In the genomic region with DNA sequence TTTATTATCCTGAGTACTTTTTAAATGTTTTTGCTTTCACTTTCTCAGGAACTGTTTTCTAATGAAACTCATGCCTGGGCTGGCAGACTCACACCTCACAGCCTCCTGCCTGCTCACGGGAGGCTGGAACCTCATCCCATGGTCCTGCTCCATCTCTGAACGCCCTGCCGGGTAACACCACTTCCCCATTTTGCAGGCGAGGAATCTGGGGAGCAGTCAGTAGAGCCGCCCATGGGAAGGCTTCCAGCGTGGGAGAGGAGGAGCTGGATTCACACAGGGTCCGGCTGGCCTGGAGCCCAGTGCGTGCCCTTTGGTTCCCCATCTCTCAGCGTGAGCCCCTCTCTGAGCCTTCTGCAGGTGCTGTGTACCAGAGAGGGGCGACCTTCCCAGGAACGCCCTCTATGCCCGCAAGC, we compare ENCODE assay signal across 12 cellular contexts. TPM values are rescaled to one million over a fixed set of nuclear protein-coding genes. Genes with fewer than 3 reads are reported as not detected.
DNase-seq lines count a peak whose midpoint lies in the region; ATAC-seq and TF ChIP-seq lines count a peak whose summit lies in the region.
"Had no signal": no experiment of that assay in that cellular context is flagged by ENCODE, and none has a peak within 500 bp of the region (broad histone marks: within the 10 kb centered on the region; RNA-seq: fewer than 3 reads in every experiment).

No MANE protein-coding gene starts in this region.

- H4K5ac ChIP-seq in mesendoderm (ENCODE audit: low read length) = no peak overlapping the region

- H3K36me3 Mint-ChIP-seq in activated CD8-positive, alpha-beta memory T cell treated with anti-CD3 and anti-CD28 coated beads, Interleukin-2, amount 10 ng/mL, durations not matched to agents 7 days and 5 days = no peaks in the 10 kb centered on the region

- H3K56ac ChIP-seq in mesendoderm (ENCODE audit: low read length) = no peak overlapping the region

- no peaks in the 10 kb centered on the region for H3K79me2 ChIP-seq in mesendoderm (ENCODE audit: control insufficient read depth, insufficient read depth, low read length)

- no peak for TF ChIP-seq EP300 in transverse colon (IDR thresholded peaks at IDR 0.05; ENCODE audit: low read depth)

- intact Hi-C loops in transverse colon (cut with DNase I; ENCODE audit: low total_unique reads) = no loop called here

- H3K18ac ChIP-seq in mesendoderm (ENCODE audit: low read length) = no peak overlapping the region

- no peaks in the 10 kb centered on the region for H3K79me1 ChIP-seq in mesendoderm (ENCODE audit: low read length)

- no peak for TF ChIP-seq CTCF in transverse colon (IDR thresholded peaks at IDR 0.05)

- H3K9me3 ChIP-seq in duodenal mucosa (ENCODE audit: control insufficient read depth in 1 of 2, low read length in 2 of 2) (no peaks in the 10 kb centered on the region), muscle layer of colon (ENCODE audit: low read length) (no peaks in the 10 kb centered on the region), transverse colon (no peaks in the 10 kb centered on the region)

- no peak overlapping the region for H3K23ac ChIP-seq in mesendoderm (ENCODE audit: low read length)

- no peaks in the 10 kb centered on the region for H3K27me3 Mint-ChIP-seq in activated CD8-positive, alpha-beta memory T cell treated with anti-CD3 and anti-CD28 coated beads, Interleukin-2, amount 10 ng/mL, durations not matched to agents 7 days and 5 days

- H3K4me1 ChIP-seq in duodenal mucosa (ENCODE audit: control insufficient read depth in 1 of 2, insufficient read depth in 2 of 2, low read length in 2 of 2) (peaks cover 21 to 32% of the 10 kb centered on the region in 2 donors), muscle layer of colon (ENCODE audit: insufficient read depth, low read length) (peaks cover 51% of the 10 kb centered on the region), transverse colon (peaks cover 0 to 42% (median 24%) of the 10 kb centered on the region in 4 donors), mesendoderm (ENCODE audit: control insufficient read depth, low read depth, low read length) (no peaks in the 10 kb centered on the region)

- 44% methylated on average over 12 of the region's 12 CpGs; no CpG with 5 or more reads in 1 of the 2 donors for WGBS in transverse colon (ENCODE audit: low coverage in 1 of 2), 2 donors
- WGBS in mesendoderm (ENCODE audit: extremely low coverage, insufficient coverage, low lambda C conversion rate) = no CpG with 5 or more reads among the region's 12 CpGs

- no peak overlapping the region for H2BK5ac ChIP-seq in mesendoderm (ENCODE audit: low read length)

- in situ Hi-C loops in transverse colon (cut with MboI; ENCODE audit: low pct_ligation_motif_present in 1 of 4, low pct_unique_long_range_greater_than_20kb in 1 of 4, low sequenced_read_pairs in 3 of 4) = no loop called here

- H3K36me3 ChIP-seq in duodenal mucosa (ENCODE audit: control insufficient read depth in 1 of 2, insufficient read depth in 2 of 2, low read length in 2 of 2) (no peaks in the 10 kb centered on the region), muscle layer of colon (ENCODE audit: insufficient read depth, low read length) (no peaks in the 10 kb centered on the region), transverse colon (no peaks in the 10 kb centered on the region), mesendoderm (ENCODE audit: control insufficient read depth, insufficient read depth, low read length) (no peaks in the 10 kb centered on the region)

- H3K4me2 ChIP-seq in mesendoderm (ENCODE audit: low read length) = no peak overlapping the region

- peak overlapping the region; percentile 68 for H3K27ac Mint-ChIP-seq in activated CD8-positive, alpha-beta memory T cell treated with anti-CD3 and anti-CD28 coated beads, Interleukin-2, amount 10 ng/mL, durations not matched to agents 7 days and 5 days

- DNase-seq in activated CD8-positive, alpha-beta memory T cell treated with anti-CD3 and anti-CD28 coated beads, Interleukin-2, amount 10 ng/mL, durations not matched to agents 7 days and 5 days = no peak
- DNase-seq in activated CD8-positive, alpha-beta memory T cell treated with anti-CD3 and anti-CD28 coated beads, Interleukin-2, amount 50 U/mL, for 48 hours = no peak
- DNase-seq in transverse colon (no peak), mesendoderm (no peak), cortex of kidney (lab: John Stamatoyannopoulos, UW) (no peak), HEK293T (ENCODE audit: extremely low spot score) (no peak)
- DNase-seq: activated CD8-positive, alpha-beta memory T cell treated with anti-CD3 and anti-CD28 coated beads for 24 hours; left colon; NCI-H1436 treated with DMSO at 0.1 percent for 48 hours had no signal

- no peak for TF ChIP-seq POLR2A in transverse colon (IDR thresholded peaks at IDR 0.05)

- H2AK5ac ChIP-seq in mesendoderm (ENCODE audit: low read length) = no peak overlapping the region

- H4K8ac ChIP-seq in mesendoderm (ENCODE audit: low read depth, low read length) = no peak overlapping the region

- no peaks in the 10 kb centered on the region for H3K27me3 ChIP-seq in duodenal mucosa (ENCODE audit: control insufficient read depth in 1 of 2, insufficient read depth in 2 of 2, low read length in 2 of 2)
- peaks cover 0 to 4% of the 10 kb centered on the region in 2 donors for H3K27me3 ChIP-seq in muscle layer of colon (ENCODE audit: control insufficient read depth in 1 of 2, insufficient read depth in 2 of 2, low read length in 2 of 2)
- H3K27me3 ChIP-seq in transverse colon = no peaks in the 10 kb centered on the region
- no peaks in the 10 kb centered on the region for H3K27me3 ChIP-seq in mesendoderm (ENCODE audit: insufficient read depth, low read length, poor library complexity)

- H3K27ac ChIP-seq in duodenal mucosa (ENCODE audit: low read depth, low read length) (no peak overlapping the region), muscle layer of colon (ENCODE audit: low read depth, low read length) (peak overlapping the region; percentile 61), transverse colon (peak overlapping the region in 3 of 4 donors; percentile 19 to 39 (median 36)), mesendoderm (ENCODE audit: low read depth, low read length) (no peak overlapping the region)

- H3K4me3 ChIP-seq in duodenal mucosa (ENCODE audit: low read depth in 1 of 2, low read length in 2 of 2) = peak overlapping the region; percentile 17 to 26
- peak overlapping the region; percentile 22 to 39 for H3K4me3 ChIP-seq in muscle layer of colon (ENCODE audit: low read depth in 1 of 2, low read length in 2 of 2)
- peak overlapping the region in 1 of 4 donors; percentile 14 for H3K4me3 ChIP-seq in transverse colon
- no peak overlapping the region for H3K4me3 ChIP-seq in mesendoderm (ENCODE audit: low read length)
- H3K4me3 ChIP-seq: skin epidermis had no signal

- H3K4ac ChIP-seq in mesendoderm (ENCODE audit: low read depth, low read length) = no peak overlapping the region

- no peak overlapping the region for H2BK15ac ChIP-seq in mesendoderm (replicated peaks; ENCODE audit: low read depth)

- CTCF ChIA-PET in activated CD8-positive, alpha-beta memory T cell treated with anti-CD3 and anti-CD28 coated beads, Interleukin-2, amount 10 ng/mL, durations not matched to agents 7 days and 5 days (lab: Charles Lee) = interaction anchor here (1.5 to 5.7 kb wide), 4 partner anchors 16 to 96 kb away, joined by 3 to 33 read pairs (median 8); no protein-coding TSS in a partner anchor
- CTCF ChIA-PET in HEK293T (lab: Yijun Ruan, JAX) = no interaction called here

- H3K4me1 Mint-ChIP-seq in activated CD8-positive, alpha-beta memory T cell treated with anti-CD3 and anti-CD28 coated beads, Interleukin-2, amount 10 ng/mL, durations not matched to agents 7 days and 5 days = peaks cover 17% of the 10 kb centered on the region

- POLR2A ChIA-PET in HEK293T (lab: Yijun Ruan, JAX) = no interaction called here

- peak overlapping the region in 1 of 2 donors; percentile 23 for H3K9ac ChIP-seq in duodenal mucosa (ENCODE audit: low read depth in 1 of 2, low read length in 2 of 2)
- H3K9ac ChIP-seq in muscle layer of colon (ENCODE audit: low read length) = peak overlapping the region; percentile 2
- no peak overlapping the region for H3K9ac ChIP-seq in mesendoderm (ENCODE audit: low read length)

- no peak overlapping the region for H2BK120ac ChIP-seq in mesendoderm (ENCODE audit: low read depth, low read length)

- no peak for ATAC-seq in activated CD8-positive, alpha-beta memory T cell treated with anti-CD3 and anti-CD28 coated beads, Interleukin-2, amount 10 ng/mL, durations not matched to agents 7 days and 5 days

- H3K4me3 Mint-ChIP-seq in activated CD8-positive, alpha-beta memory T cell treated with anti-CD3 and anti-CD28 coated beads, Interleukin-2, amount 10 ng/mL, durations not matched to agents 7 days and 5 days = no peak overlapping the region

- H3K9me3 Mint-ChIP-seq in activated CD8-positive, alpha-beta memory T cell treated with anti-CD3 and anti-CD28 coated beads, Interleukin-2, amount 10 ng/mL, durations not matched to agents 7 days and 5 days (ENCODE audit: low read depth) = no peaks in the 10 kb centered on the region

TF ChIP-seq in HEK293T, 16 proteins besides CTCF, POLR2A, EP300 and RAD21 (continues in another document):
- TF ChIP-seq HDGF (IDR thresholded peaks at IDR 0.05; ENCODE audit: borderline replicate concordance) (no peak), TARDBP (IDR thresholded peaks at IDR 0.05) (no peak), L3MBTL2 (conservative IDR thresholded peaks at IDR 0.05) (no peak), LEF1 (IDR thresholded peaks at IDR 0.05; ENCODE audit: borderline replicate concordance) (no peak), SP1 (IDR thresholded peaks at IDR 0.05) (no peak), ZNF384 (IDR thresholded peaks at IDR 0.05) (no peak), ARNT (IDR thresholded peaks at IDR 0.05) (no peak), CTBP1 (IDR thresholded peaks at IDR 0.05; ENCODE audit: borderline replicate concordance) (no peak), BHLHE40 (IDR thresholded peaks at IDR 0.05; ENCODE audit: borderline replicate concordance) (no peak), ELF4 (IDR thresholded peaks at IDR 0.05) (no peak), FOXM1 (IDR thresholded peaks at IDR 0.05; ENCODE audit: borderline replicate concordance) (no peak)
- TF ChIP-seq, protein P1, sequence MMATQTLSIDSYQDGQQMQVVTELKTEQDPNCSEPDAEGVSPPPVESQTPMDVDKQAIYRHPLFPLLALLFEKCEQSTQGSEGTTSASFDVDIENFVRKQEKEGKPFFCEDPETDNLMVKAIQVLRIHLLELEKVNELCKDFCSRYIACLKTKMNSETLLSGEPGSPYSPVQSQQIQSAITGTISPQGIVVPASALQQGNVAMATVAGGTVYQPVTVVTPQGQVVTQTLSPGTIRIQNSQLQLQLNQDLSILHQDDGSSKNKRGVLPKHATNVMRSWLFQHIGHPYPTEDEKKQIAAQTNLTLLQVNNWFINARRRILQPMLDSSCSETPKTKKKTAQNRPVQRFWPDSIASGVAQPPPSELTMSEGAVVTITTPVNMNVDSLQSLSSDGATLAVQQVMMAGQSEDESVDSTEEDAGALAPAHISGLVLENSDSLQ (IDR thresholded peaks at IDR 0.05) = no peak

RNA-seq across cellular contexts. Expression of a gene that starts 53.6 kb away (rescaled TPM):
- 1 to 10 TPM in 1 of 2 experiments, under 1 TPM in 1; 0.40 to 3.0 TPM for total RNA-seq in activated CD8-positive, alpha-beta memory T cell treated with anti-CD3 and anti-CD28 coated beads, Interleukin-2, amount 10 ng/mL, durations not matched to agents 7 days and 5 days
- total RNA-seq in transverse colon = 1 to 10 TPM in 3 of 4 donors, under 1 TPM in 1; 0.68 to 6.4 (median 1.7) TPM
- polyA plus RNA-seq in mesendoderm (2013, experiment 1 of 2) = 0.70 TPM
- 0.66 TPM for polyA plus RNA-seq in mesendoderm (2013, experiment 2 of 2)

Comparison
In these comparisons a context has a peak if more than half of its experiments do, and no peak if none do; other contexts are left out.
1. H3K27ac ChIP-seq: peak in muscle layer of colon (single experiment) and transverse colon (3 of 4); none in duodenal mucosa (single experiment) and mesendoderm (single experiment).